In the genomic region with DNA sequence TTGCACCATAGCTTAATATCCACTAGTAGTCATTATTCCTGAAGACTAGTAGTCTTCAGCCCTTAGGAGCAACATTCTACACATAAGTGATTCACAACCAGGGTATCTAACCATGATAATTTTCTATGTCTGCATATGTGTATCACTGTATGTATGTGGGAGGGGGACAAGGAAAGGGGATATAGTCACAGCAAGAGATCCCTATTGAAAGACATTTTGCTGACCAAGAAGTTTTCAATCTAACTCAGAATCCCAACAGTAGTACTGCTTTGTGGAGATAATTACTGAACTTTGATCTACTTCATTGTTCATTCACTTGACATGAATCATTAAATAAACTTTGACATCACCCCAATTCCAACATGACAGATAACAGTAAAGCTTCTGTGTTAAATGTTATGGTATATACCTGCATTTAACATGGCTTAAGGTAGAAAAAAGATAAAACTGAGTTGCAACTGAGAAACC, we compare ENCODE assay signal across 1 cellular context.
TF ChIP-seq lines count a peak whose summit lies in the region.

No MANE protein-coding gene starts in this region.

TF ChIP-seq in HepG2, 621 proteins besides CTCF, POLR2A, EP300 and RAD21 (continued from another document and continues in another):
- TF ChIP-seq EHMT2 (IDR thresholded peaks at IDR 0.05; ENCODE audit: borderline replicate concordance, low read depth, low read length) (peak; percentile 65; the same call in 1 of the 2 replicates), FOXA1 (IDR thresholded peaks at IDR 0.05) (peak; percentile 34; the same call in 1 of the 2 replicates), FOXA1 (CRISPR knock-in tag; IDR thresholded peaks at IDR 0.05) (peak; percentile 58), ASH2L (IDR thresholded peaks at IDR 0.05; ENCODE audit: insufficient read length, low read depth, low read length) (peak; percentile 78), RXRB (CRISPR knock-in tag; IDR thresholded peaks at IDR 0.05; ENCODE audit: borderline replicate concordance) (0 out of 2 replicates have a peak, but pooled peaks have one; percentile 52), MATR3 (CRISPR knock-in tag; IDR thresholded peaks at IDR 0.05) (no peak), ZNF720 (CRISPR knock-in tag; IDR thresholded peaks at IDR 0.05) (no peak), JUNB (CRISPR knock-in tag; IDR thresholded peaks at IDR 0.05; ENCODE audit: borderline replicate concordance) (peak; percentile 68; the same call in 1 of the 2 replicates), CREM (IDR thresholded peaks at IDR 0.05) (0 out of 2 replicates have a peak, but pooled peaks have one; percentile 38), CREM (CRISPR knock-in tag; IDR thresholded peaks at IDR 0.05) (no peak), EED (CRISPR knock-in tag; IDR thresholded peaks at IDR 0.05) (no peak), ZNF878 (CRISPR knock-in tag; IDR thresholded peaks at IDR 0.05) (no peak), MTF2 (CRISPR knock-in tag; IDR thresholded peaks at IDR 0.05; ENCODE audit: borderline replicate concordance) (no peak), KDM5A (IDR thresholded peaks at IDR 0.05; ENCODE audit: borderline replicate concordance, low read length) (no peak), ELF3 (CRISPR knock-in tag; IDR thresholded peaks at IDR 0.05) (peak; percentile 41; the same call in 1 of the 2 replicates), PPARG (CRISPR knock-in tag; conservative IDR thresholded peaks at IDR 0.05) (peak; percentile 90), SALL1 (CRISPR knock-in tag; IDR thresholded peaks at IDR 0.05) (no peak), MAFK (conservative IDR thresholded peaks at IDR 0.05 in 1 of 2, IDR thresholded peaks at IDR 0.05 in 1 of 2; ENCODE audit: low read length in 2 of 2) (peak; percentile 99 to 100), SOX5 (CRISPR knock-in tag; IDR thresholded peaks at IDR 0.05; ENCODE audit: borderline replicate concordance) (peak; percentile 93), ZBTB7B (CRISPR knock-in tag; IDR thresholded peaks at IDR 0.05) (no peak), SAP130 (CRISPR knock-in tag; IDR thresholded peaks at IDR 0.05; ENCODE audit: low read depth) (peak; percentile 70), GATAD2A (CRISPR knock-in tag; IDR thresholded peaks at IDR 0.05) (peak; percentile 56), RBFOX2 (IDR thresholded peaks at IDR 0.05; ENCODE audit: low read depth, low read length) (0 out of 2 replicates have a peak, but pooled peaks have one; percentile 16), ZNF644 (CRISPR knock-in tag; IDR thresholded peaks at IDR 0.05; ENCODE audit: low read depth) (peak; percentile 16; the same call in 1 of the 2 replicates)
- TF ChIP-seq, protein P1, sequence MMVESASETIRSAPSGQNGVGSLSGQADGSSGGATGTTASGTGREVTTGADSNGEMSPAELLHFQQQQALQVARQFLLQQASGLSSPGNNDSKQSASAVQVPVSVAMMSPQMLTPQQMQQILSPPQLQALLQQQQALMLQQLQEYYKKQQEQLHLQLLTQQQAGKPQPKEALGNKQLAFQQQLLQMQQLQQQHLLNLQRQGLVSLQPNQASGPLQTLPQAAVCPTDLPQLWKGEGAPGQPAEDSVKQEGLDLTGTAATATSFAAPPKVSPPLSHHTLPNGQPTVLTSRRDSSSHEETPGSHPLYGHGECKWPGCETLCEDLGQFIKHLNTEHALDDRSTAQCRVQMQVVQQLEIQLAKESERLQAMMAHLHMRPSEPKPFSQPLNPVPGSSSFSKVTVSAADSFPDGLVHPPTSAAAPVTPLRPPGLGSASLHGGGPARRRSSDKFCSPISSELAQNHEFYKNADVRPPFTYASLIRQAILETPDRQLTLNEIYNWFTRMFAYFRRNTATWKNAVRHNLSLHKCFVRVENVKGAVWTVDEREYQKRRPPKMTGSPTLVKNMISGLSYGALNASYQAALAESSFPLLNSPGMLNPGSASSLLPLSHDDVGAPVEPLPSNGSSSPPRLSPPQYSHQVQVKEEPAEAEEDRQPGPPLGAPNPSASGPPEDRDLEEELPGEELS (CRISPR knock-in tag; IDR thresholded peaks at IDR 0.05): no peak
- TF ChIP-seq, protein P2, sequence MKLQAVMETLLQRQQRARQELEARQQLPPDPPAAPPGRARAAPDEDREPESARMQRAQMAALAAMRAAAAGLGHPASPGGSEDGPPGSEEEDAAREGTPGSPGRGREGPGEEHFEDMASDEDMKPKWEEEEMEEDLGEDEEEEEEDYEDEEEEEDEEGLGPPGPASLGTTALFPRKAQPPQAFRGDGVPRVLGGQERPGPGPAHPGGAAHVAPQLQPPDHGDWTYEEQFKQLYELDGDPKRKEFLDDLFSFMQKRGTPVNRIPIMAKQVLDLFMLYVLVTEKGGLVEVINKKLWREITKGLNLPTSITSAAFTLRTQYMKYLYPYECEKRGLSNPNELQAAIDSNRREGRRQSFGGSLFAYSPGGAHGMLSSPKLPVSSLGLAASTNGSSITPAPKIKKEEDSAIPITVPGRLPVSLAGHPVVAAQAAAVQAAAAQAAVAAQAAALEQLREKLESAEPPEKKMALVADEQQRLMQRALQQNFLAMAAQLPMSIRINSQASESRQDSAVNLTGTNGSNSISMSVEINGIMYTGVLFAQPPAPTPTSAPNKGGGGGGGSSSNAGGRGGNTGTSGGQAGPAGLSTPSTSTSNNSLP (IDR thresholded peaks at IDR 0.05; ENCODE audit: low read depth, low read length): peak; percentile 96
- TF ChIP-seq, protein P3, sequence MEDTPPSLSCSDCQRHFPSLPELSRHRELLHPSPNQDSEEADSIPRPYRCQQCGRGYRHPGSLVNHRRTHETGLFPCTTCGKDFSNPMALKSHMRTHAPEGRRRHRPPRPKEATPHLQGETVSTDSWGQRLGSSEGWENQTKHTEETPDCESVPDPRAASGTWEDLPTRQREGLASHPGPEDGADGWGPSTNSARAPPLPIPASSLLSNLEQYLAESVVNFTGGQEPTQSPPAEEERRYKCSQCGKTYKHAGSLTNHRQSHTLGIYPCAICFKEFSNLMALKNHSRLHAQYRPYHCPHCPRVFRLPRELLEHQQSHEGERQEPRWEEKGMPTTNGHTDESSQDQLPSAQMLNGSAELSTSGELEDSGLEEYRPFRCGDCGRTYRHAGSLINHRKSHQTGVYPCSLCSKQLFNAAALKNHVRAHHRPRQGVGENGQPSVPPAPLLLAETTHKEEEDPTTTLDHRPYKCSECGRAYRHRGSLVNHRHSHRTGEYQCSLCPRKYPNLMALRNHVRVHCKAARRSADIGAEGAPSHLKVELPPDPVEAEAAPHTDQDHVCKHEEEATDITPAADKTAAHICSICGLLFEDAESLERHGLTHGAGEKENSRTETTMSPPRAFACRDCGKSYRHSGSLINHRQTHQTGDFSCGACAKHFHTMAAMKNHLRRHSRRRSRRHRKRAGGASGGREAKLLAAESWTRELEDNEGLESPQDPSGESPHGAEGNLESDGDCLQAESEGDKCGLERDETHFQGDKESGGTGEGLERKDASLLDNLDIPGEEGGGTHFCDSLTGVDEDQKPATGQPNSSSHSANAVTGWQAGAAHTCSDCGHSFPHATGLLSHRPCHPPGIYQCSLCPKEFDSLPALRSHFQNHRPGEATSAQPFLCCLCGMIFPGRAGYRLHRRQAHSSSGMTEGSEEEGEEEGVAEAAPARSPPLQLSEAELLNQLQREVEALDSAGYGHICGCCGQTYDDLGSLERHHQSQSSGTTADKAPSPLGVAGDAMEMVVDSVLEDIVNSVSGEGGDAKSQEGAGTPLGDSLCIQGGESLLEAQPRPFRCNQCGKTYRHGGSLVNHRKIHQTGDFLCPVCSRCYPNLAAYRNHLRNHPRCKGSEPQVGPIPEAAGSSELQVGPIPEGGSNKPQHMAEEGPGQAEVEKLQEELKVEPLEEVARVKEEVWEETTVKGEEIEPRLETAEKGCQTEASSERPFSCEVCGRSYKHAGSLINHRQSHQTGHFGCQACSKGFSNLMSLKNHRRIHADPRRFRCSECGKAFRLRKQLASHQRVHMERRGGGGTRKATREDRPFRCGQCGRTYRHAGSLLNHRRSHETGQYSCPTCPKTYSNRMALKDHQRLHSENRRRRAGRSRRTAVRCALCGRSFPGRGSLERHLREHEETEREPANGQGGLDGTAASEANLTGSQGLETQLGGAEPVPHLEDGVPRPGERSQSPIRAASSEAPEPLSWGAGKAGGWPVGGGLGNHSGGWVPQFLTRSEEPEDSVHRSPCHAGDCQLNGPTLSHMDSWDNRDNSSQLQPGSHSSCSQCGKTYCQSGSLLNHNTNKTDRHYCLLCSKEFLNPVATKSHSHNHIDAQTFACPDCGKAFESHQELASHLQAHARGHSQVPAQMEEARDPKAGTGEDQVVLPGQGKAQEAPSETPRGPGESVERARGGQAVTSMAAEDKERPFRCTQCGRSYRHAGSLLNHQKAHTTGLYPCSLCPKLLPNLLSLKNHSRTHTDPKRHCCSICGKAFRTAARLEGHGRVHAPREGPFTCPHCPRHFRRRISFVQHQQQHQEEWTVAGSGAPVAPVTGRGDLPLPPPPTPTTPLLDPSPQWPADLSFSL (CRISPR knock-in tag; IDR thresholded peaks at IDR 0.05): no peak
- TF ChIP-seq, protein P4, sequence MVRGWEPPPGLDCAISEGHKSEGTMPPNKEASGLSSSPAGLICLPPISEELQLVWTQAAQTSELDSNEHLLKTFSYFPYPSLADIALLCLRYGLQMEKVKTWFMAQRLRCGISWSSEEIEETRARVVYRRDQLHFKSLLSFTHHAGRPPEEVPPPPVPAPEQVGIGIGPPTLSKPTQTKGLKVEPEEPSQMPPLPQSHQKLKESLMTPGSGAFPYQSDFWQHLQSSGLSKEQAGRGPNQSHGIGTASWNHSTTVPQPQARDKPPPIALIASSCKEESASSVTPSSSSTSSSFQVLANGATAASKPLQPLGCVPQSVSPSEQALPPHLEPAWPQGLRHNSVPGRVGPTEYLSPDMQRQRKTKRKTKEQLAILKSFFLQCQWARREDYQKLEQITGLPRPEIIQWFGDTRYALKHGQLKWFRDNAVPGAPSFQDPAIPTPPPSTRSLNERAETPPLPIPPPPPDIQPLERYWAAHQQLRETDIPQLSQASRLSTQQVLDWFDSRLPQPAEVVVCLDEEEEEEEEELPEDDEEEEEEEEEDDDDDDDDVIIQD (CRISPR knock-in tag; IDR thresholded peaks at IDR 0.05; ENCODE audit: low read depth): peak; percentile 69
- TF ChIP-seq, protein P5, sequence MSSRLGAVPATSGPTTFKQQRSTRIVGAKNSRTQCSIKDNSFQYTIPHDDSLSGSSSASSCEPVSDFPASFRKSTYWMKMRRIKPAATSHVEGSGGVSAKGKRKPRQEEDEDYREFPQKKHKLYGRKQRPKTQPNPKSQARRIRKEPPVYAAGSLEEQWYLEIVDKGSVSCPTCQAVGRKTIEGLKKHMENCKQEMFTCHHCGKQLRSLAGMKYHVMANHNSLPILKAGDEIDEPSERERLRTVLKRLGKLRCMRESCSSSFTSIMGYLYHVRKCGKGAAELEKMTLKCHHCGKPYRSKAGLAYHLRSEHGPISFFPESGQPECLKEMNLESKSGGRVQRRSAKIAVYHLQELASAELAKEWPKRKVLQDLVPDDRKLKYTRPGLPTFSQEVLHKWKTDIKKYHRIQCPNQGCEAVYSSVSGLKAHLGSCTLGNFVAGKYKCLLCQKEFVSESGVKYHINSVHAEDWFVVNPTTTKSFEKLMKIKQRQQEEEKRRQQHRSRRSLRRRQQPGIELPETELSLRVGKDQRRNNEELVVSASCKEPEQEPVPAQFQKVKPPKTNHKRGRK (CRISPR knock-in tag; IDR thresholded peaks at IDR 0.05): no peak
- TF ChIP-seq, protein P6, sequence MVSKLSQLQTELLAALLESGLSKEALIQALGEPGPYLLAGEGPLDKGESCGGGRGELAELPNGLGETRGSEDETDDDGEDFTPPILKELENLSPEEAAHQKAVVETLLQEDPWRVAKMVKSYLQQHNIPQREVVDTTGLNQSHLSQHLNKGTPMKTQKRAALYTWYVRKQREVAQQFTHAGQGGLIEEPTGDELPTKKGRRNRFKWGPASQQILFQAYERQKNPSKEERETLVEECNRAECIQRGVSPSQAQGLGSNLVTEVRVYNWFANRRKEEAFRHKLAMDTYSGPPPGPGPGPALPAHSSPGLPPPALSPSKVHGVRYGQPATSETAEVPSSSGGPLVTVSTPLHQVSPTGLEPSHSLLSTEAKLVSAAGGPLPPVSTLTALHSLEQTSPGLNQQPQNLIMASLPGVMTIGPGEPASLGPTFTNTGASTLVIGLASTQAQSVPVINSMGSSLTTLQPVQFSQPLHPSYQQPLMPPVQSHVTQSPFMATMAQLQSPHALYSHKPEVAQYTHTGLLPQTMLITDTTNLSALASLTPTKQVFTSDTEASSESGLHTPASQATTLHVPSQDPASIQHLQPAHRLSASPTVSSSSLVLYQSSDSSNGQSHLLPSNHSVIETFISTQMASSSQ (IDR thresholded peaks at IDR 0.05; ENCODE audit: low read depth): 0 out of 2 replicates have a peak, but pooled peaks have one; percentile 26
- TF ChIP-seq, protein P6 (CRISPR knock-in tag; IDR thresholded peaks at IDR 0.05; ENCODE audit: borderline replicate concordance): no peak
